Comparison of ENCODE assay signal across 8 cellular contexts in genomic region chr7:100873599-100874299, GRCh38. TPM values are rescaled to one million over a fixed set of nuclear protein-coding genes. Genes with fewer than 3 reads are reported as not detected.
A peak's percentile ranks its signal among the peaks of the same experiment; 100 is the strongest.
DNase-seq lines count a peak whose midpoint lies in the region; ATAC-seq and TF ChIP-seq lines count a peak whose summit lies in the region.

No MANE protein-coding gene starts in this region.

- TF ChIP-seq CTCF in GM12865 (IDR thresholded peaks at IDR 0.05; ENCODE audit: insufficient read depth, low read depth, low read length, missing control alignments): no peak
- no peak for TF ChIP-seq CTCF in esophagus squamous epithelium (IDR thresholded peaks at IDR 0.05)

- H3K27me3 ChIP-seq in SJCRH30 (no peaks in the 10 kb centered on the region), esophagus squamous epithelium (no peaks in the 10 kb centered on the region)

- ATAC-seq in HG03097 (IDR thresholded peaks at IDR 0.05; ENCODE audit: low FRiP score, unreplicated experiment): no peak

- no peak for TF ChIP-seq POLR2A in esophagus squamous epithelium (IDR thresholded peaks at IDR 0.05)

- WGBS in esophagus squamous epithelium, 2 donors: 89 to 91% methylated on average over 8 to 10 of the region's 10 CpGs

- intact Hi-C loops in esophagus squamous epithelium (cut with DNase I): no loop called here

- H3K36me3 ChIP-seq in SJCRH30: peaks cover 54% of the 10 kb centered on the region
- H3K36me3 ChIP-seq in esophagus squamous epithelium: peaks cover 7 to 76% (median 8%) of the 10 kb centered on the region in 3 donors

- H3K9me3 ChIP-seq in SJCRH30 (replicated peaks) (no peaks in the 10 kb centered on the region), esophagus squamous epithelium (no peaks in the 10 kb centered on the region)

- H3K4me3 ChIP-seq in GM12865 (ENCODE audit: low read depth, low read length) (peak overlapping the region; percentile 85), SJCRH30 (peak overlapping the region; percentile 72), esophagus squamous epithelium (peak overlapping the region in 3 of 4 donors; percentile 86 to 100 (median 92)), skeletal muscle cell (ENCODE audit: low read depth, low read length) (peak overlapping the region; percentile 82)

- H3K4me1 ChIP-seq in SJCRH30 (peaks cover 11% of the 10 kb centered on the region; the same call in 1 of the 2 replicates), esophagus squamous epithelium (peaks cover 13 to 61% (median 45%) of the 10 kb centered on the region in 3 donors)

- H3K27ac ChIP-seq in SJCRH30 (peak overlapping the region; percentile 90), esophagus squamous epithelium (peak overlapping the region; percentile 97 to 99 (median 98))

- no peak for DNase-seq in GM12865 (ENCODE audit: low read depth)
- no peak for DNase-seq in SJCRH30
- no peak for DNase-seq in esophagus squamous epithelium (lab: John Stamatoyannopoulos, UW)
- no peak for DNase-seq in skeletal muscle cell (ENCODE audit: low read depth)
- DNase-seq in SIG-M5 (lab: John Stamatoyannopoulos, UW): no peak
- no peak for DNase-seq in hepatic stellate cell (ENCODE audit: low spot score)
- DNase-seq in stimulated activated CD4-positive, alpha-beta T cell treated with anti-CD3 and anti-CD28 coated beads, Interleukin-12 subunit alpha, Interleukin-12 subunit beta, amount 100 ng/mL, for 4 hours: no peak

RNA-seq across cellular contexts. Expression of gene SRRT, which starts 1.2 kb away (rescaled TPM):
- total RNA-seq in SJCRH30 (2014; rRNA removed; shearing (Covaris generic)): 140 and 156 TPM in 2 replicates
- 10 to 100 TPM; 53.8 to 91.0 (median 68.4) TPM for total RNA-seq in esophagus squamous epithelium

RNA-seq across cellular contexts. Expression of gene TRIP6, which starts 6.6 kb away (rescaled TPM):
- total RNA-seq in SJCRH30 (2014; rRNA removed; shearing (Covaris generic)): 42.1 and 49.3 TPM in 2 replicates
- total RNA-seq in esophagus squamous epithelium: 100 to 1,000 TPM in 2 of 4 donors, 10 to 100 TPM in 2; 81.4 to 109 (median 93.7) TPM

RNA-seq across cellular contexts. Expression of gene UFSP1, which starts 15.8 kb away (rescaled TPM):
- 5.5 and 6.1 TPM in 2 replicates for total RNA-seq in SJCRH30 (2014; rRNA removed; shearing (Covaris generic))
- 1 to 10 TPM; 1.3 to 8.4 (median 5.5) TPM for total RNA-seq in esophagus squamous epithelium

RNA-seq across cellular contexts. Expression of gene SLC12A9, which starts 21.2 kb away (rescaled TPM):
- total RNA-seq in SJCRH30 (2014; rRNA removed; shearing (Covaris generic)): 12.2 and 15.0 TPM in 2 replicates
- 10 to 100 TPM in 3 of 4 donors, 1 to 10 TPM in 1; 9.9 to 19.6 (median 17.3) TPM for total RNA-seq in esophagus squamous epithelium

RNA-seq across cellular contexts. Expression of gene ACHE, which starts 21.9 kb away (rescaled TPM):
- 1.3 and 1.5 TPM in 2 replicates for total RNA-seq in SJCRH30 (2014; rRNA removed; shearing (Covaris generic))
- 1 to 10 TPM in 3 of 4 donors, under 1 TPM in 1; 0.22 to 1.5 (median 1.3) TPM for total RNA-seq in esophagus squamous epithelium
